In genomic region chr5:17402291-17403121, GRCh38 we compare ENCODE assay signal across 21 cellular contexts.
DNase-seq lines count a peak whose midpoint lies in the region; TF ChIP-seq lines count a peak whose summit lies in the region.
"Had no signal": no experiment of that assay in that cellular context is flagged by ENCODE, and none has a peak within 500 bp of the region (broad histone marks: within the 10 kb centered on the region; RNA-seq: fewer than 3 reads in every experiment).

No MANE protein-coding gene starts in this region.

- no peaks in the 10 kb centered on the region for H3K36me3 ChIP-seq in HUES48 (ENCODE audit: control insufficient read depth, insufficient read depth, low read length)
- H3K36me3 ChIP-seq: brain microvascular endothelial cell, right atrium auricular region had no signal

- peaks cover 11% of the 10 kb centered on the region for H3K27me3 ChIP-seq in HUES48 (ENCODE audit: control insufficient read depth, insufficient read depth, low read length)
- H3K27me3 ChIP-seq: brain microvascular endothelial cell, right atrium auricular region had no signal

- H3K4me3 Mint-ChIP-seq in brain (peak overlapping the region in 4 of 5 experiments; percentile 30 to 58 (median 41)), nephron (no peak overlapping the region)
- H3K4me3 Mint-ChIP-seq: activated B cell treated with CpG ODN at 0.5 μM for 24 hours; activated naive CD8-positive, alpha-beta T cell treated with anti-CD3 and anti-CD28 coated beads for 36 hours; CD4-positive, alpha-beta memory T cell; natural killer cell; stimulated activated naive CD8-positive, alpha-beta T cell treated with anti-CD3 and anti-CD28 coated beads, Interleukin-15, amount 100 ng/mL, for 72 hours; T-cell had no signal

- H3K4me3 ChIP-seq in HUES48 (ENCODE audit: low read depth, low read length), result peak overlapping the region; percentile 50
- H3K4me3 ChIP-seq: right atrium auricular region had no signal

- H3K9ac ChIP-seq in HUES48 (ENCODE audit: low read depth, low read length), result peak overlapping the region; percentile 14

- H3K36me3 Mint-ChIP-seq in brain (no peaks in the 10 kb centered on the region), nephron (ENCODE audit: low read depth) (no peaks in the 10 kb centered on the region)
- H3K36me3 Mint-ChIP-seq: activated naive CD8-positive, alpha-beta T cell treated with anti-CD3 and anti-CD28 coated beads for 36 hours; CD4-positive, alpha-beta memory T cell; natural killer cell; T-cell had no signal

- H3K4me1 ChIP-seq in HUES48 (ENCODE audit: control insufficient read depth, insufficient read depth, low read length), result peaks cover 59% of the 10 kb centered on the region
- H3K4me1 ChIP-seq: right atrium auricular region had no signal

- H3K9me3 Mint-ChIP-seq in brain (peaks cover 0 to 5% (median 0%) of the 10 kb centered on the region in 5 experiments), nephron (peaks cover 3% of the 10 kb centered on the region)
- H3K9me3 Mint-ChIP-seq: activated B cell treated with CpG ODN at 0.5 μM for 24 hours; stimulated activated naive CD8-positive, alpha-beta T cell treated with anti-CD3 and anti-CD28 coated beads, Interleukin-15, amount 100 ng/mL, for 72 hours had no signal

- H3K4me1 Mint-ChIP-seq in brain, result peaks cover 49% of the 10 kb centered on the region
- peaks cover 39% of the 10 kb centered on the region for H3K4me1 Mint-ChIP-seq in nephron
- H3K4me1 Mint-ChIP-seq: activated naive CD8-positive, alpha-beta T cell treated with anti-CD3 and anti-CD28 coated beads for 36 hours; CD4-positive, alpha-beta memory T cell; natural killer cell; stimulated activated naive CD8-positive, alpha-beta T cell treated with anti-CD3 and anti-CD28 coated beads, Interleukin-15, amount 100 ng/mL, for 72 hours; T-cell had no signal

- H3K27ac Mint-ChIP-seq in brain, result peak overlapping the region in 4 of 5 experiments; percentile 10 to 79 (median 42)
- peak overlapping the region in 2 of 3 experiments; percentile 14 to 17 for H3K27ac Mint-ChIP-seq in nephron
- H3K27ac Mint-ChIP-seq: activated B cell treated with CpG ODN at 0.5 μM for 24 hours; activated naive CD8-positive, alpha-beta T cell treated with anti-CD3 and anti-CD28 coated beads for 36 hours; CD4-positive, alpha-beta memory T cell; natural killer cell; stimulated activated naive CD8-positive, alpha-beta T cell treated with anti-CD3 and anti-CD28 coated beads, Interleukin-15, amount 100 ng/mL, for 72 hours; T-cell had no signal

- H3K27ac ChIP-seq in 22Rv1 (peak overlapping the region; percentile 17; the same call in 1 of the 2 replicates), HUES48 (ENCODE audit: low read depth, low read length) (peak overlapping the region; percentile 93)
- H3K27ac ChIP-seq: brain microvascular endothelial cell, right atrium auricular region had no signal

- H3K27me3 Mint-ChIP-seq in brain (peaks cover 2% of the 10 kb centered on the region), nephron (ENCODE audit: low read depth) (peaks cover 23% of the 10 kb centered on the region)
- H3K27me3 Mint-ChIP-seq: activated B cell treated with CpG ODN at 0.5 μM for 24 hours; activated naive CD8-positive, alpha-beta T cell treated with anti-CD3 and anti-CD28 coated beads for 36 hours; CD4-positive, alpha-beta memory T cell; stimulated activated naive CD8-positive, alpha-beta T cell treated with anti-CD3 and anti-CD28 coated beads, Interleukin-15, amount 100 ng/mL, for 72 hours; T-cell had no signal

- DNase-seq in effector CD4-positive, alpha-beta T cell, result no peak
- DNase-seq in GDM1 (lab: John Stamatoyannopoulos, UW) (no peak), HK-2 (ENCODE audit: unreplicated experiment) (no peak), HuH-7.5 (ENCODE audit: low spot score) (no peak)
- DNase-seq: activated B cell treated with CpG ODN at 0.5 μM for 24 hours; activated naive CD8-positive, alpha-beta T cell treated with anti-CD3 and anti-CD28 coated beads for 36 hours; brain microvascular endothelial cell; CD4-positive, alpha-beta memory T cell; cortex of kidney; erythroblast; KBM-7; natural killer cell; NCI-H226; NK-92 treated with Interleukin-12 subunit alpha and Interleukin-12 subunit beta, amount 100 ng/mL, for 24 hours; stimulated activated naive CD8-positive, alpha-beta T cell treated with anti-CD3 and anti-CD28 coated beads, Interleukin-15, amount 100 ng/mL, for 72 hours; T-cell had no signal

- TF ChIP-seq CTCF in 22Rv1 (IDR thresholded peaks at IDR 0.05) (no peak), brain (conservative IDR thresholded peaks at IDR 0.05) (no peak), nephron (IDR thresholded peaks at IDR 0.05; ENCODE audit: unreplicated experiment in 3 of 3) (no peak)

- no peaks in the 10 kb centered on the region for H3K9me3 ChIP-seq in HUES48 (ENCODE audit: control insufficient read depth, insufficient read depth, low read length)
- H3K9me3 ChIP-seq: right atrium auricular region had no signal

Comparison
In these comparisons a context has a peak if more than half of its experiments do, and no peak if none do; other contexts are left out.
1. H3K4me3 Mint-ChIP-seq: peak in brain (4 of 5); none in nephron (0 of 3).